13 cellular contexts compared by ENCODE assay signal in genomic region chr13:36362251-36362650, GRCh38. TPM values are rescaled to one million over a fixed set of nuclear protein-coding genes. Genes with fewer than 3 reads are reported as not detected.
A peak's percentile ranks its signal among the peaks of the same experiment; 100 is the strongest.
DNase-seq lines count a peak whose midpoint lies in the region; ATAC-seq and TF ChIP-seq lines count a peak whose summit lies in the region.
"Had no signal": no experiment of that assay in that cellular context is flagged by ENCODE, and none has a peak within 500 bp of the region (broad histone marks: within the 10 kb centered on the region; RNA-seq: fewer than 3 reads in every experiment).

No MANE protein-coding gene starts in this region.

- TF ChIP-seq CTCF in cardiac fibroblast (IDR thresholded peaks at IDR 0.05; ENCODE audit: low read depth, low read length): no peak
- TF ChIP-seq CTCF in left lung (IDR thresholded peaks at IDR 0.05): no peak

- no peaks in the 10 kb centered on the region for H3K9me3 ChIP-seq in left lung
- H3K9me3 ChIP-seq: adrenal gland, SJSA1 had no signal

- no peak overlapping the region for H3K27ac ChIP-seq in left lung
- H3K27ac ChIP-seq: SJSA1 had no signal

- DNase-seq in EL (peak; percentile 53), HT1080 (ENCODE audit: low read depth) (peak; percentile 89), cardiac fibroblast (ENCODE audit: low read depth in 2 of 2) (peak; percentile 65 to 93), left lung (no peak), HK-2 (ENCODE audit: unreplicated experiment) (no peak), NCI-H2196 (lab: John Stamatoyannopoulos, UW; ENCODE audit: unreplicated experiment) (no peak)
- DNase-seq: activated CD4-positive, alpha-beta T cell treated with anti-CD3 and anti-CD28 coated beads, Interleukin-2, amount 50 U/mL, for 48 hours; adrenal gland; H9; NCI-H2029 had no signal

- H3K36me3 ChIP-seq in left lung: no peaks in the 10 kb centered on the region
- H3K36me3 ChIP-seq: adrenal gland, SJSA1 had no signal

- no peaks in the 10 kb centered on the region for H3K4me1 ChIP-seq in left lung
- H3K4me1 ChIP-seq: adrenal gland, SJSA1 had no signal

- H3K27me3 ChIP-seq in left lung: no peaks in the 10 kb centered on the region
- H3K27me3 ChIP-seq: adrenal gland, SJSA1 had no signal

- H3K4me3 ChIP-seq in cardiac fibroblast (replicated peaks in 1 of 2; ENCODE audit: low read depth in 2 of 2, low read length in 2 of 2): no peak overlapping the region
- H3K4me3 ChIP-seq in left lung: no peak overlapping the region
- H3K4me3 ChIP-seq: adrenal gland, SJSA1 had no signal

- ATAC-seq in left lung (peak; percentile 64), HG03469 (IDR thresholded peaks at IDR 0.05; ENCODE audit: unreplicated experiment) (no peak), HG03565 (IDR thresholded peaks at IDR 0.05; ENCODE audit: unreplicated experiment) (no peak)

- intact Hi-C loops in left lung (cut with DNase I): no loop called here

RNA-seq across cellular contexts. Expression of gene SPART, which starts 16.1 kb away (rescaled TPM):
- total RNA-seq in HT1080 (2014; rRNA removed; shearing (Covaris generic)): 52.0 and 72.2 TPM in 2 replicates
- polyA plus RNA-seq in HT1080 (2015; cell fraction: cytosol; rRNA removed): 45.8 and 55.9 TPM in 2 replicates
- 76.6 and 79.9 TPM in 2 replicates for polyA plus RNA-seq in HT1080 (2015; cell fraction: nucleus; rRNA removed)
- total RNA-seq in left lung: 10 to 100 TPM; 59.1 to 73.7 TPM

Comparison
In these comparisons a context has a peak if more than half of its experiments do, and no peak if none do; other contexts are left out.
1. DNase-seq: peak in EL (single experiment), HT1080 (single experiment) and cardiac fibroblast (2 of 2); none in left lung (0 of 2), HK-2 (single experiment) and NCI-H2196 (single experiment).